19 cellular contexts compared by ENCODE assay signal in genomic region chr5:15233566-15233965, GRCh38.
DNase-seq lines count a peak whose midpoint lies in the region; ATAC-seq and TF ChIP-seq lines count a peak whose summit lies in the region.
"Had no signal": no experiment of that assay in that cellular context is flagged by ENCODE, and none has a peak within 500 bp of the region (broad histone marks: within the 10 kb centered on the region; RNA-seq: fewer than 3 reads in every experiment).

No MANE protein-coding gene starts in this region.

- no peaks in the 10 kb centered on the region for H3K9me3 Mint-ChIP-seq in osteocyte (ENCODE audit: unreplicated experiment)
- peaks cover 14% of the 10 kb centered on the region for H3K9me3 Mint-ChIP-seq in stimulated activated memory B cell treated with anti-CD40 and anti-IgM and Interleukin-4, amounts not matched to agents 10 μg/mL and 1 μg/mL and 100 μg/mL, for 72 hours

- H3K4me3 ChIP-seq in HUES48 (ENCODE audit: low read depth, low read length) (no peak overlapping the region), coronary artery (peak overlapping the region; percentile 55)

- H3K4me1 Mint-ChIP-seq in osteocyte (ENCODE audit: unreplicated experiment) = peaks cover 25% of the 10 kb centered on the region
- no peaks in the 10 kb centered on the region for H3K4me1 Mint-ChIP-seq in stimulated activated memory B cell treated with anti-CD40 and anti-IgM and Interleukin-4, amounts not matched to agents 10 μg/mL and 1 μg/mL and 100 μg/mL, for 72 hours

- H3K9ac ChIP-seq in HUES48 (ENCODE audit: low read depth, low read length) = no peak overlapping the region

- DNase-seq in EL = peak; percentile 17
- no peak for DNase-seq in coronary artery (ENCODE audit: low spot score)
- no peak for DNase-seq in osteocyte (ENCODE audit: extremely low spot score, unreplicated experiment)
- DNase-seq in NCI-H146 treated with DMSO at 0.1 percent for 48 hours (lab: John Stamatoyannopoulos, UW; ENCODE audit: unreplicated experiment) = no peak
- DNase-seq in stimulated activated naive CD4-positive, alpha-beta T cell treated with Interleukin-2 at 50 U/mL for 16 hours (lab: John Stamatoyannopoulos, UW) = no peak
- DNase-seq: ACHN; BE2C; CD8-positive, alpha-beta T cell; DMS79 treated with DMSO at 0.1 percent for 48 hours; GF-D8; Kasumi-1; NCI-H1417; NCI-H2029 treated with DMSO at 0.1 percent for 48 hours; NCI-H510A; NCI-H82 had no signal

- H3K36me3 ChIP-seq in HUES48 (ENCODE audit: control insufficient read depth, insufficient read depth, low read length) = no peaks in the 10 kb centered on the region
- H3K36me3 ChIP-seq: BE2C had no signal

- ATAC-seq in stimulated activated memory B cell treated with anti-CD40 and anti-IgM and Interleukin-4, amounts not matched to agents 10 μg/mL and 1 μg/mL and 100 μg/mL, for 72 hours = no peak
- ATAC-seq in HG03342 (IDR thresholded peaks at IDR 0.05; ENCODE audit: unreplicated experiment) = no peak
- ATAC-seq: CD8-positive, alpha-beta T cell had no signal

- peak overlapping the region; percentile 3 for H3K27ac Mint-ChIP-seq in osteocyte (ENCODE audit: unreplicated experiment)
- no peak overlapping the region for H3K27ac Mint-ChIP-seq in stimulated activated memory B cell treated with anti-CD40 and anti-IgM and Interleukin-4, amounts not matched to agents 10 μg/mL and 1 μg/mL and 100 μg/mL, for 72 hours
- H3K27ac Mint-ChIP-seq: CD8-positive, alpha-beta T cell had no signal

- H3K27me3 ChIP-seq in HUES48 (ENCODE audit: control insufficient read depth, insufficient read depth, low read length) = no peaks in the 10 kb centered on the region

- H3K4me3 Mint-ChIP-seq in osteocyte (ENCODE audit: unreplicated experiment) = peak overlapping the region; percentile 50
- H3K4me3 Mint-ChIP-seq in stimulated activated memory B cell treated with anti-CD40 and anti-IgM and Interleukin-4, amounts not matched to agents 10 μg/mL and 1 μg/mL and 100 μg/mL, for 72 hours = no peak overlapping the region
- H3K4me3 Mint-ChIP-seq: CD8-positive, alpha-beta T cell; H9 had no signal

- peak overlapping the region; percentile 85 for H3K27ac ChIP-seq in HUES48 (ENCODE audit: low read depth, low read length)
- H3K27ac ChIP-seq in coronary artery = no peak overlapping the region

- no peaks in the 10 kb centered on the region for H3K36me3 Mint-ChIP-seq in osteocyte (ENCODE audit: unreplicated experiment)
- H3K36me3 Mint-ChIP-seq in stimulated activated memory B cell treated with anti-CD40 and anti-IgM and Interleukin-4, amounts not matched to agents 10 μg/mL and 1 μg/mL and 100 μg/mL, for 72 hours = no peaks in the 10 kb centered on the region
- H3K36me3 Mint-ChIP-seq: CD8-positive, alpha-beta T cell had no signal

- H3K27me3 Mint-ChIP-seq in osteocyte (ENCODE audit: unreplicated experiment) = peaks cover 8% of the 10 kb centered on the region
- no peaks in the 10 kb centered on the region for H3K27me3 Mint-ChIP-seq in stimulated activated memory B cell treated with anti-CD40 and anti-IgM and Interleukin-4, amounts not matched to agents 10 μg/mL and 1 μg/mL and 100 μg/mL, for 72 hours

- no peaks in the 10 kb centered on the region for H3K9me3 ChIP-seq in HUES48 (ENCODE audit: control insufficient read depth, insufficient read depth, low read length)
- H3K9me3 ChIP-seq: BE2C had no signal

- TF ChIP-seq CTCF in coronary artery (IDR thresholded peaks at IDR 0.05) = no peak
- TF ChIP-seq CTCF in osteocyte (IDR thresholded peaks at IDR 0.05) = no peak

- peaks cover 18% of the 10 kb centered on the region for H3K4me1 ChIP-seq in HUES48 (ENCODE audit: control insufficient read depth, insufficient read depth, low read length)
- H3K4me1 ChIP-seq: BE2C had no signal
